In genomic region chr20:12835999-12836398, GRCh38 we compare ENCODE assay signal across 22 cellular contexts.
DNase-seq lines count a peak whose midpoint lies in the region; ATAC-seq and TF ChIP-seq lines count a peak whose summit lies in the region.
"Had no signal": no experiment of that assay in that cellular context is flagged by ENCODE, and none has a peak within 500 bp of the region (broad histone marks: within the 10 kb centered on the region; RNA-seq: fewer than 3 reads in every experiment).

No MANE protein-coding gene starts in this region.

- TF ChIP-seq CTCF in mammary epithelial cell (conservative IDR thresholded peaks at IDR 0.05 in 1 of 2, IDR thresholded peaks at IDR 0.05 in 1 of 2; ENCODE audit: extremely low read depth in 1 of 2, insufficient read depth in 1 of 2, low read depth in 1 of 2, low read length in 2 of 2), result no peak
- no peak for TF ChIP-seq CTCF in MCF 10A (IDR thresholded peaks at IDR 0.05; ENCODE audit: unreplicated experiment)
- no peak for TF ChIP-seq CTCF in epithelial cell of esophagus (IDR thresholded peaks at IDR 0.05; ENCODE audit: insufficient read depth, low read depth, low read length, missing control alignments)
- no peak for TF ChIP-seq CTCF in endodermal cell (conservative IDR thresholded peaks at IDR 0.05)

- H4K20me1 ChIP-seq in mammary epithelial cell (ENCODE audit: insufficient read depth, low read length), result no peaks in the 10 kb centered on the region

- ATAC-seq in HG03457 (IDR thresholded peaks at IDR 0.05; ENCODE audit: unreplicated experiment), result no peak
- ATAC-seq: CD8-positive, alpha-beta T cell had no signal

- POLR2A ChIA-PET in MCF 10A (lab: Yijun Ruan, JAX), result no interaction called here

- H3K27me3 ChIP-seq in mammary epithelial cell (ENCODE audit: insufficient read depth, low read length), result peaks cover 2% of the 10 kb centered on the region
- no peaks in the 10 kb centered on the region for H3K27me3 ChIP-seq in endodermal cell (ENCODE audit: control insufficient read depth, insufficient read depth, low read length, poor library complexity, severe bottlenecking)
- H3K27me3 ChIP-seq: MG63 had no signal

- H3K36me3 Mint-ChIP-seq in MCF 10A (ENCODE audit: insufficient read depth, unreplicated experiment) (no peaks in the 10 kb centered on the region), endodermal cell (ENCODE audit: low read depth) (no peaks in the 10 kb centered on the region)
- H3K36me3 Mint-ChIP-seq: CD8-positive, alpha-beta T cell had no signal

- H2AFZ ChIP-seq in mammary epithelial cell (ENCODE audit: low read depth, low read length), result no peak overlapping the region

- H3K4me1 Mint-ChIP-seq in MCF 10A (ENCODE audit: insufficient read depth, unreplicated experiment) (no peaks in the 10 kb centered on the region), endodermal cell (no peaks in the 10 kb centered on the region)

- H3K4me3 ChIP-seq in mammary epithelial cell (replicated peaks in 1 of 3; ENCODE audit: insufficient read depth in 1 of 3, low read depth in 2 of 3, low read length in 3 of 3) (no peak overlapping the region), epithelial cell of esophagus (ENCODE audit: low read length) (no peak overlapping the region), endodermal cell (ENCODE audit: low read length) (no peak overlapping the region)
- H3K4me3 ChIP-seq: MG63 had no signal

- H3K9me3 Mint-ChIP-seq in MCF 10A (ENCODE audit: unreplicated experiment), result no peaks in the 10 kb centered on the region
- no peaks in the 10 kb centered on the region for H3K9me3 Mint-ChIP-seq in endodermal cell
- H3K9me3 Mint-ChIP-seq: CD8-positive, alpha-beta T cell had no signal

- in situ Hi-C loops in mammary epithelial cell (cut with MboI; ENCODE audit: low sequenced_read_pairs in 2 of 2), result no loop called here

- DNase-seq in mammary epithelial cell (peak; percentile 22), MCF 10A (ENCODE audit: unreplicated experiment) (no peak), epithelial cell of esophagus (ENCODE audit: low read depth) (peak; percentile 90), islet precursor cell (peak; percentile 94), NCI-H2227 treated with DMSO at 0.1 percent for 48 hours (lab: John Stamatoyannopoulos, UW) (no peak), endodermal cell (no peak), DMS79 (lab: John Stamatoyannopoulos, UW) (no peak)
- DNase-seq: AML-193; C1 segment of cervical spinal cord; CD8-positive, alpha-beta T cell; DMS53; EL; HCEC 1CT; Kasumi-1; MG63; NCI-H1048; NCI-H1417 treated with DMSO at 0.1 percent for 48 hours; NCI-H187 treated with DMSO at 0.1 percent for 48 hours; NCI-H2107; NCI-H526; Right ventricle myocardium superior had no signal

- H3K36me3 ChIP-seq in mammary epithelial cell (ENCODE audit: insufficient read depth, low read length), result no peaks in the 10 kb centered on the region
- no peaks in the 10 kb centered on the region for H3K36me3 ChIP-seq in endodermal cell (ENCODE audit: control insufficient read depth, insufficient read depth, low read length)
- H3K36me3 ChIP-seq: MG63 had no signal

- H3K4me1 ChIP-seq in mammary epithelial cell (ENCODE audit: insufficient read depth, low read length) (no peaks in the 10 kb centered on the region), endodermal cell (ENCODE audit: control insufficient read depth, insufficient read depth, low read length) (no peaks in the 10 kb centered on the region)

- no peak overlapping the region for H3K9ac ChIP-seq in mammary epithelial cell (ENCODE audit: insufficient read depth, low read length)
- no peak overlapping the region for H3K9ac ChIP-seq in endodermal cell (ENCODE audit: extremely low read depth, low read length, poor library complexity, severe bottlenecking)

- H3K27me3 Mint-ChIP-seq in MCF 10A (ENCODE audit: insufficient read depth, unreplicated experiment), result peaks cover 13% of the 10 kb centered on the region
- no peaks in the 10 kb centered on the region for H3K27me3 Mint-ChIP-seq in endodermal cell (ENCODE audit: insufficient read depth)

- CTCF ChIA-PET in mammary epithelial cell (lab: Charles Lee; ENCODE audit: low non-redundant PET) (no interaction called here), MCF 10A (lab: Yijun Ruan, JAX) (interaction anchor here (0.6 to 1.1 kb wide), 2 partner anchors 28 to 1322 kb away, joined by 3 to 4 read pairs; no protein-coding TSS in a partner anchor)

- intact Hi-C loops in mammary epithelial cell (cut with micrococcal nuclease), result no loop called here
- intact Hi-C loops in MCF 10A (cut with micrococcal nuclease), result no loop called here

- H3K4me3 Mint-ChIP-seq in MCF 10A (ENCODE audit: unreplicated experiment) (no peak overlapping the region), endodermal cell (no peak overlapping the region)
- H3K4me3 Mint-ChIP-seq: CD8-positive, alpha-beta T cell had no signal

- H3K79me2 ChIP-seq in mammary epithelial cell (ENCODE audit: insufficient read depth, low read length), result no peaks in the 10 kb centered on the region

- WGBS in mammary epithelial cell (ENCODE audit: low coverage, missing lambda C conversion rate), result 0% methylated on average over 1 of the region's 1 CpG
- 81% methylated on average over 1 of the region's 1 CpG; no CpG with 5 or more reads in 1 of the 2 experiments for WGBS in endodermal cell (ENCODE audit: insufficient coverage in 1 of 2, insufficient read length in 1 of 2), 2 experiments

- no peaks in the 10 kb centered on the region for H3K9me3 ChIP-seq in mammary epithelial cell (replicated peaks; ENCODE audit: insufficient read depth, low read length)
- no peaks in the 10 kb centered on the region for H3K9me3 ChIP-seq in endodermal cell (ENCODE audit: control insufficient read depth, low read length)
- H3K9me3 ChIP-seq: MG63 had no signal

- dilution Hi-C loops in mammary epithelial cell (cut with HindIII; ENCODE audit: low sequenced_read_pairs), result no loop called here

- BruUV-seq in mammary epithelial cell (replicated peaks; lab: Mats Ljungman, UMichigan) (no TSS peak), MCF 10A (replicated peaks; lab: Mats Ljungman, UMichigan) (no TSS peak)

- no peak overlapping the region for H3K4me2 ChIP-seq in mammary epithelial cell (ENCODE audit: insufficient read depth, low read depth, low read length)

- H3K27ac ChIP-seq in mammary epithelial cell (ENCODE audit: insufficient read depth, low read depth, low read length) (no peak overlapping the region), endodermal cell (ENCODE audit: low read depth, low read length) (no peak overlapping the region)

- no peak overlapping the region for H3K27ac Mint-ChIP-seq in MCF 10A (ENCODE audit: low read depth, unreplicated experiment)
- H3K27ac Mint-ChIP-seq in endodermal cell, result no peak overlapping the region
- H3K27ac Mint-ChIP-seq: CD8-positive, alpha-beta T cell had no signal

Comparison
In these comparisons a context has a peak if more than half of its experiments do, and no peak if none do; other contexts are left out.
1. DNase-seq: peak in mammary epithelial cell (single experiment), epithelial cell of esophagus (single experiment) and islet precursor cell (single experiment); none in MCF 10A (single experiment), NCI-H2227 treated with DMSO at 0.1 percent for 48 hours (single experiment), endodermal cell (single experiment) and DMS79 (single experiment).